19 cellular contexts compared by ENCODE assay signal in genomic region chr2:156708051-156708450, GRCh38.
DNase-seq lines count a peak whose midpoint lies in the region; ATAC-seq and TF ChIP-seq lines count a peak whose summit lies in the region.
"Had no signal": no experiment of that assay in that cellular context is flagged by ENCODE, and none has a peak within 500 bp of the region (broad histone marks: within the 10 kb centered on the region; RNA-seq: fewer than 3 reads in every experiment).

No MANE protein-coding gene starts in this region.

- no peak overlapping the region for H2BK12ac ChIP-seq in H9 (ENCODE audit: insufficient read length, low read depth, low read length)

- H3K4me1 Mint-ChIP-seq in H9 = peaks cover 12 to 14% of the 10 kb centered on the region in 2 experiments

- H3K4me3 ChIP-seq in hepatocyte = no peak overlapping the region
- H3K4me3 ChIP-seq: K562 had no signal

- WGBS in hepatocyte (ENCODE audit: low lambda C conversion rate, missing lambda C conversion rate) = 85% methylated on average over 2 of the region's 2 CpGs
- no CpG with 5 or more reads among the region's 2 CpGs for WGBS in H9 (ENCODE audit: extremely low coverage, insufficient read length, low lambda C conversion rate)

- H3K9ac ChIP-seq in H9 (ENCODE audit: extremely low read depth, insufficient read length, low read length) = no peak overlapping the region

- no peaks in the 10 kb centered on the region for H3K9me2 ChIP-seq in hepatocyte (replicated peaks; ENCODE audit: insufficient read depth)

- H3K79me1 ChIP-seq in H9 (ENCODE audit: insufficient read depth, low read depth, low read length, poor library complexity, severe bottlenecking) = no peaks in the 10 kb centered on the region

- H4K91ac ChIP-seq in H9 (ENCODE audit: insufficient read length, low read depth, low read length) = no peak overlapping the region

- H3K79me2 ChIP-seq in hepatocyte = no peaks in the 10 kb centered on the region
- H3K79me2 ChIP-seq in H9 (ENCODE audit: insufficient read depth, low read length) = no peaks in the 10 kb centered on the region

- DNase-seq in A172 (ENCODE audit: low spot score) (peak; percentile 31), LHCN-M2 (ENCODE audit: low read depth) (peak; percentile 25), astrocyte of the hippocampus (ENCODE audit: low read depth, low spot score) (peak; percentile 21), hepatocyte (ENCODE audit: low spot score) (peak; percentile 8), H9 (no peak), GOT3 (lab: John Stamatoyannopoulos, UW) (no peak)
- DNase-seq: BE2C; DMS53; GF-D8; NCI-H1092 treated with DMSO at 0.1 percent for 48 hours; NCI-H1436 treated with DMSO at 0.1 percent for 48 hours; NCI-H1930; NCI-H2227 treated with DMSO at 0.1 percent for 48 hours; NCI-H510A; NCI-H774; NK-92 treated with Interleukin-12 subunit alpha and Interleukin-12 subunit beta, amount 100 ng/mL, for 24 hours had no signal

- no peak overlapping the region for H3K27ac Mint-ChIP-seq in H9

- H3K9me3 Mint-ChIP-seq in H9 = peaks cover 0 to 4% of the 10 kb centered on the region in 2 experiments; a peak in 1 of 5 replicates

- H3K4me2 ChIP-seq in hepatocyte (no peak overlapping the region), H9 (ENCODE audit: insufficient read depth, insufficient read length, low read length) (no peak overlapping the region)

- H3K36me3 ChIP-seq in hepatocyte (replicated peaks; ENCODE audit: insufficient read depth, low read depth) = no peaks in the 10 kb centered on the region
- H3K36me3 ChIP-seq: BE2C had no signal

- H2AK5ac ChIP-seq in H9 (ENCODE audit: insufficient read length, low read length) = no peak overlapping the region

- H2BK15ac ChIP-seq in H9 (ENCODE audit: low read depth, low read length) = no peak overlapping the region

- no peak overlapping the region for H2BK20ac ChIP-seq in H9 (ENCODE audit: low read depth, low read length, poor library complexity, severe bottlenecking)

- H4K20me1 ChIP-seq in hepatocyte (ENCODE audit: insufficient read depth, poor library complexity, severe bottlenecking) = no peaks in the 10 kb centered on the region
- H4K20me1 ChIP-seq in H9 (ENCODE audit: control insufficient read depth, insufficient read depth, insufficient read length) = no peaks in the 10 kb centered on the region

- H2BK120ac ChIP-seq in H9 (ENCODE audit: low read depth, low read length, poor library complexity, severe bottlenecking) = no peak overlapping the region

- H3K27me3 Mint-ChIP-seq in H9 (ENCODE audit: low read depth) = no peaks in the 10 kb centered on the region

- no peaks in the 10 kb centered on the region for H3K23me2 ChIP-seq in H9 (ENCODE audit: insufficient read length, low read depth, low read length, poor library complexity, severe bottlenecking)

- no peaks in the 10 kb centered on the region for H3K9me3 ChIP-seq in hepatocyte (ENCODE audit: low read depth)
- H3K9me3 ChIP-seq in H9 (ENCODE audit: control insufficient read depth, low read depth, low read length) = no peaks in the 10 kb centered on the region
- H3K9me3 ChIP-seq: BE2C had no signal

- no peak overlapping the region for H3K23ac ChIP-seq in H9 (ENCODE audit: insufficient read length, low read depth, low read length)

- ATAC-seq in HG02885 (IDR thresholded peaks at IDR 0.05; ENCODE audit: poor library complexity, unreplicated experiment) = no peak
- ATAC-seq: K562, Right ventricle myocardium inferior had no signal

- H4K5ac ChIP-seq in H9 (ENCODE audit: insufficient read length, low read depth, low read length) = no peak overlapping the region

- no peak overlapping the region for H3K18ac ChIP-seq in H9 (ENCODE audit: insufficient read length, low read depth, low read length)

- no peak for TF ChIP-seq CTCF in hepatocyte (IDR thresholded peaks at IDR 0.05; ENCODE audit: poor library complexity)
- no peak for TF ChIP-seq CTCF in H9 (conservative IDR thresholded peaks at IDR 0.05)

- H3K56ac ChIP-seq in H9 (ENCODE audit: insufficient read length, low read depth, low read length) = no peak overlapping the region

- no peak overlapping the region for H3K4ac ChIP-seq in H9 (ENCODE audit: low read depth, low read length)

- H3K14ac ChIP-seq in H9 (ENCODE audit: insufficient read depth, low read length) = no peak overlapping the region

- H2BK5ac ChIP-seq in H9 (ENCODE audit: insufficient read length, low read length) = no peak overlapping the region

- H3T11ph ChIP-seq in H9 (ENCODE audit: low read length) = no peak overlapping the region

- H3K4me3 Mint-ChIP-seq in H9 = no peak overlapping the region

- no peaks in the 10 kb centered on the region for H3K27me3 ChIP-seq in hepatocyte
- no peaks in the 10 kb centered on the region for H3K27me3 ChIP-seq in H9 (ENCODE audit: insufficient read depth, low read length)
- H3K27me3 ChIP-seq: BE2C had no signal

- H3K4me1 ChIP-seq in hepatocyte (ENCODE audit: insufficient read depth) = no peaks in the 10 kb centered on the region
- no peaks in the 10 kb centered on the region for H3K4me1 ChIP-seq in H9 (ENCODE audit: insufficient read depth, low read length)
- H3K4me1 ChIP-seq: BE2C had no signal

- H3K27ac ChIP-seq in hepatocyte (no peak overlapping the region), H9 (ENCODE audit: insufficient read length, low read depth, low read length) (no peak overlapping the region)

- peaks cover 0 to 4% (median 0%) of the 10 kb centered on the region in 3 experiments; a peak in 1 of 7 replicates for H3K36me3 Mint-ChIP-seq in H9 (ENCODE audit: insufficient read depth in 1 of 3, low read depth in 3 of 3)

- no peak overlapping the region for H4K8ac ChIP-seq in H9 (replicated peaks; ENCODE audit: insufficient read length, low read depth, low read length)

- H2AFZ ChIP-seq in hepatocyte (no peak overlapping the region), H9 (ENCODE audit: low read length) (no peak overlapping the region)

Comparison
In these comparisons a context has a peak if more than half of its experiments do, and no peak if none do; other contexts are left out.
1. DNase-seq: peak in A172 (single experiment), LHCN-M2 (single experiment), astrocyte of the hippocampus (single experiment) and hepatocyte (single experiment); none in H9 (single experiment) and GOT3 (single experiment).